In the genomic region with DNA sequence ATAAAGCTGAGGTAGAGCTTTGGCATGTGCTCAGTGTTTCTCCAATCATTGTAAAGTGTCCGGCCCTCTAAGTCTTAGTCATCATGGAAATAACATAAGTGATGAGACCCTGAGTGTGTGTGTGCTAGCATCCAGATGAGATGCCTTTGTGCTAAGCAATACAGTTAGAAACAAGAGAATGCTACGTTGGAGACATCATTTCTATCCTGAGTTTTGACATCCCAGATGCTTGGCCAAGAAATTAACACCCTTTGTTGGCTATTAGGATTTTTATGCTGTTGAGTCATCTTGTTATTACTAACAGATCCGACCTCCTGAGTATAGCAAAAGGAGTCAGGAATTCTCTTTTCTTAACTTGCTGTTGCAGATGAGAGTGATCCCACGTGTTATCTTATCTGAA, we compare ENCODE assay signal across 21 cellular contexts.
A peak's percentile ranks its signal among the peaks of the same experiment; 100 is the strongest.
DNase-seq lines count a peak whose midpoint lies in the region; ATAC-seq, FAIRE-seq and TF ChIP-seq lines count a peak whose summit lies in the region.
"Had no signal": no experiment of that assay in that cellular context is flagged by ENCODE, and none has a peak within 500 bp of the region (broad histone marks: within the 10 kb centered on the region; RNA-seq: fewer than 3 reads in every experiment).

No MANE protein-coding gene starts in this region.

- H3K9me3 Mint-ChIP-seq in astrocyte (ENCODE audit: unreplicated experiment) = peaks cover 8% of the 10 kb centered on the region

- 12 to 14% methylated on average over 4 of the region's 4 CpGs for WGBS in GM23248 (ENCODE audit: low coverage in 1 of 2, low lambda C conversion rate in 2 of 2, missing lambda C conversion rate in 2 of 2), 2 experiments

- FAIRE-seq in astrocyte (lab: Jason Lieb, UNC) = no peak

- H3K4me3 Mint-ChIP-seq in astrocyte (ENCODE audit: unreplicated experiment) = no peak overlapping the region
- H3K4me3 Mint-ChIP-seq: B cell; CD4-positive, CD25-positive, alpha-beta regulatory T cell; GM23338 had no signal

- ATAC-seq in omental fat pad (ENCODE audit: low FRiP score) = peak; percentile 51
- no peak for ATAC-seq in HG03342 (IDR thresholded peaks at IDR 0.05; ENCODE audit: unreplicated experiment)
- ATAC-seq: GM23338, HCT116 had no signal

- no peaks in the 10 kb centered on the region for H3K79me2 ChIP-seq in GM23248 (ENCODE audit: insufficient read depth)
- H3K79me2 ChIP-seq in astrocyte (ENCODE audit: insufficient read depth, low read length) = no peaks in the 10 kb centered on the region

- H3K9me3 ChIP-seq in GM23248 (ENCODE audit: low read depth) = no peaks in the 10 kb centered on the region
- H3K9me3 ChIP-seq in astrocyte (ENCODE audit: insufficient read depth, low read depth, low read length) = no peaks in the 10 kb centered on the region

- TF ChIP-seq CTCF in astrocyte (IDR thresholded peaks at IDR 0.05; ENCODE audit: insufficient read depth, low read depth, low read length) (no peak), fibroblast of mammary gland (conservative IDR thresholded peaks at IDR 0.05; ENCODE audit: control insufficient read depth, insufficient read depth, low read depth, low read length) (no peak), omental fat pad (IDR thresholded peaks at IDR 0.05) (no peak)

- DNase-seq in GM23248 = peak; percentile 30
- DNase-seq in astrocyte (ENCODE audit: low read depth) = peak; percentile 50
- peak; percentile 49 for DNase-seq in fibroblast of mammary gland (ENCODE audit: low read depth)
- no peak for DNase-seq in omental fat pad (ENCODE audit: low spot score)
- DNase-seq in cerebellum (ENCODE audit: low spot score) = no peak
- no peak for DNase-seq in SKM-1 (lab: John Stamatoyannopoulos, UW; ENCODE audit: unreplicated experiment)
- DNase-seq in LoVo (ENCODE audit: low spot score) = no peak
- DNase-seq: CD4-positive, CD25-positive, alpha-beta regulatory T cell; COR-L47; GDM1; NCI-H1105 treated with DMSO at 0.1 percent for 48 hours; NCI-H1694; NCI-H510A; NCI-H748 treated with DMSO at 0.1 percent for 48 hours; NK-92 treated with Interleukin-12 subunit alpha and Interleukin-12 subunit beta, amount 100 ng/mL, for 24 hours; Peyer's patch; Right ventricle myocardium superior had no signal

- H3K9ac ChIP-seq in GM23248 (no peak overlapping the region), astrocyte (ENCODE audit: low read length) (no peak overlapping the region)

- H3K4me3 ChIP-seq in GM23248 = no peak overlapping the region
- no peak overlapping the region for H3K4me3 ChIP-seq in astrocyte (ENCODE audit: insufficient read depth, low read depth, low read length)
- H3K4me3 ChIP-seq in fibroblast of mammary gland (ENCODE audit: control insufficient read depth, low read depth, low read length) = no peak overlapping the region
- H3K4me3 ChIP-seq: GM23338, Peyer's patch had no signal

- no peaks in the 10 kb centered on the region for H3K9me2 ChIP-seq in GM23248 (ENCODE audit: insufficient read depth)

- H3K27ac ChIP-seq in GM23248 (no peak overlapping the region), astrocyte (ENCODE audit: low read depth, low read length) (no peak overlapping the region)
- H3K27ac ChIP-seq: Peyer's patch had no signal

- in situ Hi-C loops in GM23248 (cut with MboI) = no loop called here

- H3K36me3 Mint-ChIP-seq in astrocyte (ENCODE audit: low read depth, unreplicated experiment) = no peaks in the 10 kb centered on the region
- H3K36me3 Mint-ChIP-seq: CD4-positive, CD25-positive, alpha-beta regulatory T cell had no signal

- no peak overlapping the region for H3K27ac Mint-ChIP-seq in astrocyte (ENCODE audit: unreplicated experiment)
- H3K27ac Mint-ChIP-seq: B cell; CD4-positive, CD25-positive, alpha-beta regulatory T cell; GM23338 had no signal

- H3K36me3 ChIP-seq in GM23248 (ENCODE audit: low read depth) (no peaks in the 10 kb centered on the region), astrocyte (ENCODE audit: insufficient read depth, low read length) (no peaks in the 10 kb centered on the region)
- H3K36me3 ChIP-seq: Peyer's patch had no signal

- H2AFZ ChIP-seq in GM23248 = no peak overlapping the region
- H2AFZ ChIP-seq in astrocyte (ENCODE audit: low read depth, low read length) = no peak overlapping the region
- H2AFZ ChIP-seq: GM23338 had no signal

- H4K20me1 ChIP-seq in GM23248 (ENCODE audit: insufficient read depth) (no peaks in the 10 kb centered on the region), astrocyte (ENCODE audit: insufficient read depth, low read length) (no peaks in the 10 kb centered on the region)

- H3K27me3 ChIP-seq in GM23248 (replicated peaks; ENCODE audit: insufficient read depth) (0 out of 2 replicates have a peak, but pooled peaks cover 3% of the 10 kb centered on the region), astrocyte (ENCODE audit: insufficient read depth, low read length) (no peaks in the 10 kb centered on the region)
- H3K27me3 ChIP-seq: Peyer's patch had no signal

- no peaks in the 10 kb centered on the region for H3K4me1 ChIP-seq in GM23248 (ENCODE audit: insufficient read depth)
- no peaks in the 10 kb centered on the region for H3K4me1 ChIP-seq in astrocyte (ENCODE audit: insufficient read depth, low read length)

- H3F3A ChIP-seq in GM23248 (ENCODE audit: insufficient read depth) = no peaks in the 10 kb centered on the region

- H3K4me1 Mint-ChIP-seq in astrocyte (ENCODE audit: low read depth, unreplicated experiment) = peaks cover 31% of the 10 kb centered on the region
- H3K4me1 Mint-ChIP-seq: B cell; CD4-positive, CD25-positive, alpha-beta regulatory T cell; GM23338 had no signal

- H3K4me2 ChIP-seq in GM23248 (ENCODE audit: unreplicated experiment) = no peak overlapping the region
- H3K4me2 ChIP-seq in astrocyte (ENCODE audit: low read length) = no peak overlapping the region
- H3K4me2 ChIP-seq: GM23338 had no signal

- H3K27me3 Mint-ChIP-seq in astrocyte (ENCODE audit: low read depth, unreplicated experiment) = peaks cover 2% of the 10 kb centered on the region

Comparison
In these comparisons a context has a peak if more than half of its experiments do, and no peak if none do; other contexts are left out.
1. DNase-seq: peak in GM23248 (single experiment), astrocyte (single experiment) and fibroblast of mammary gland (single experiment); none in omental fat pad (single experiment), cerebellum (single experiment), SKM-1 (single experiment) and LoVo (single experiment).